Comparison of ENCODE assay signal across 29 cellular contexts in the genomic region with DNA sequence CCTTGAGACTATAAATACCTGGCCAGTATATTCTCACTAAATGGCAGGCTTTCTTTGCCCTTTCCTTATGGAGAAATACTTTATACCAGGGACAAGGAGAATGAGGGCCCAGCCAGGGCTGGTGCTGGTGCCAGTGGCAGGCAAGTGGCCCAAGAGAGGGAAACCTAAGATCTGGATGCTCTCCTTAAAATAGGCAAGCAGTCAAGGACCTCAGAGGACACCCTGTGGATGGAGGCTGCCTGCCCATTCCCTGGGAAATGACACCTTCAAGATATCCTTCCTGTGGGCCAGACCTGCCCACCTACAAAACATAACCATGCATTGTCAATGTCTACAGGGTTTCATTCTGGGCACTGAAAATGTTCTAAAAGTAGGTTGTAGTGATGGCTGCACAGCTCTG.
"Had no signal": no experiment of that assay in that cellular context is flagged by ENCODE, and none has a peak within 500 bp of the region (broad histone marks: within the 10 kb centered on the region; RNA-seq: fewer than 3 reads in every experiment).

No MANE protein-coding gene starts in this region.

- H3K9me3 ChIP-seq: neutrophil, pancreas, prostate gland, right lobe of liver, sigmoid colon, stomach, thoracic aorta, tibial artery, transverse colon, upper lobe of right lung, uterus had no signal

- H3K27ac ChIP-seq: neutrophil, pancreas, prostate gland, right lobe of liver, sigmoid colon, skin epidermis, spleen, stomach, thoracic aorta, tibial artery, transverse colon, upper lobe of right lung, uterus had no signal

- H3K4me1 ChIP-seq: pancreas, prostate gland, right lobe of liver, sigmoid colon, spleen, stomach, tibial artery, transverse colon, upper lobe of right lung, uterus had no signal

- ATAC-seq: naive thymus-derived CD8-positive, alpha-beta T cell; natural killer cell treated with Interleukin-12 subunit alpha and Interleukin-12 subunit beta and Interleukin-15 and Interleukin-18, amount 100 ng/mL, for 72 hours; pancreas; right cardiac atrium; right lobe of liver; stimulated activated effector memory CD8-positive, alpha-beta T cell treated with anti-CD3 and anti-CD28 coated beads, Interleukin-12 subunit alpha, Interleukin-12 subunit beta, amount 100 ng/mL, for 72 hours; stimulated activated naive B cell treated with anti-CD40 and anti-IgM and Interleukin-4, amounts not matched to agents 10 μg/mL and 1 μg/mL and 100 μg/mL, for 72 hours; upper lobe of right lung had no signal

- H3K4me3 ChIP-seq: pancreas, prostate gland, right lobe of liver, sigmoid colon, skin epidermis, smooth muscle cell, spleen, stomach, thoracic aorta, tibial artery, transverse colon, upper lobe of right lung, uterus had no signal

- H3K9me3 Mint-ChIP-seq: naive B cell; natural killer cell treated with Interleukin-12 subunit alpha and Interleukin-12 subunit beta and Interleukin-15 and Interleukin-18, amount 100 ng/mL, for 72 hours; nephron progenitor cell; neural crest cell; stimulated activated effector memory CD8-positive, alpha-beta T cell treated with anti-CD3 and anti-CD28 coated beads, Interleukin-12 subunit alpha, Interleukin-12 subunit beta, amount 100 ng/mL, for 72 hours; stimulated activated naive B cell treated with anti-CD40 and anti-IgM and Interleukin-4, amounts not matched to agents 10 μg/mL and 1 μg/mL and 100 μg/mL, for 72 hours; stimulated activated naive CD8-positive, alpha-beta T cell treated with anti-CD3 and anti-CD28 coated beads, Interleukin-15, Interleukin-2, amounts not matched to agents 100 ng/mL and 50 ng/mL, for 24 hours; type B pancreatic cell had no signal

- H3K4me1 Mint-ChIP-seq: nephron progenitor cell; neural crest cell; stimulated activated effector memory CD8-positive, alpha-beta T cell treated with anti-CD3 and anti-CD28 coated beads, Interleukin-12 subunit alpha, Interleukin-12 subunit beta, amount 100 ng/mL, for 72 hours had no signal

- DNase-seq: naive B cell; naive thymus-derived CD8-positive, alpha-beta T cell; nephron progenitor cell; nucleus accumbens; pancreas; right cardiac atrium; right lobe of liver; sigmoid colon; spleen; stimulated activated CD4-positive, alpha-beta T cell treated with anti-CD3 and anti-CD28 coated beads, Interleukin-12 subunit alpha, Interleukin-12 subunit beta, amount 100 ng/mL, for 4 hours; stimulated activated CD4-positive, alpha-beta T cell treated with anti-CD3 and anti-CD28 coated beads, Interleukin-1b, Interleukin-23, amount 100 ng/mL, for 48 hours; stimulated activated CD4-positive, alpha-beta T cell treated with anti-CD3 and anti-CD28 coated beads, Interleukin-4, amount 100 ng/mL, for 24 hours; stimulated activated naive B cell treated with anti-CD40 and anti-IgM and Interleukin-4, amounts not matched to agents 10 μg/mL and 1 μg/mL and 100 μg/mL, for 72 hours; stimulated activated naive CD4-positive, alpha-beta T cell treated with Interleukin-2 at 50 U/mL for 16 hours; stomach; tibial artery; transverse colon; upper lobe of right lung; uterus had no signal

- H3K27ac Mint-ChIP-seq: naive B cell; naive thymus-derived CD8-positive, alpha-beta T cell; natural killer cell treated with Interleukin-12 subunit alpha and Interleukin-12 subunit beta and Interleukin-15 and Interleukin-18, amount 100 ng/mL, for 72 hours; nephron progenitor cell; stimulated activated naive B cell treated with anti-CD40 and anti-IgM and Interleukin-4, amounts not matched to agents 10 μg/mL and 1 μg/mL and 100 μg/mL, for 72 hours; stimulated activated naive CD8-positive, alpha-beta T cell treated with anti-CD3 and anti-CD28 coated beads, Interleukin-15, Interleukin-2, amounts not matched to agents 100 ng/mL and 50 ng/mL, for 24 hours; type B pancreatic cell had no signal

- H3K36me3 ChIP-seq: prostate gland, uterus had no signal

- H3K27me3 ChIP-seq: neutrophil, pancreas, right lobe of liver, sigmoid colon, spleen, stomach, tibial artery, transverse colon, upper lobe of right lung, uterus had no signal

- H3K4me3 Mint-ChIP-seq: naive B cell; naive thymus-derived CD8-positive, alpha-beta T cell; natural killer cell treated with Interleukin-12 subunit alpha and Interleukin-12 subunit beta and Interleukin-15 and Interleukin-18, amount 100 ng/mL, for 72 hours; nephron progenitor cell; neural crest cell; stimulated activated effector memory CD8-positive, alpha-beta T cell treated with anti-CD3 and anti-CD28 coated beads, Interleukin-12 subunit alpha, Interleukin-12 subunit beta, amount 100 ng/mL, for 72 hours; stimulated activated naive B cell treated with anti-CD40 and anti-IgM and Interleukin-4, amounts not matched to agents 10 μg/mL and 1 μg/mL and 100 μg/mL, for 72 hours; stimulated activated naive CD8-positive, alpha-beta T cell treated with anti-CD3 and anti-CD28 coated beads, Interleukin-15, Interleukin-2, amounts not matched to agents 100 ng/mL and 50 ng/mL, for 24 hours; type B pancreatic cell had no signal

- H3K27me3 Mint-ChIP-seq: naive B cell; naive thymus-derived CD8-positive, alpha-beta T cell; natural killer cell treated with Interleukin-12 subunit alpha and Interleukin-12 subunit beta and Interleukin-15 and Interleukin-18, amount 100 ng/mL, for 72 hours; stimulated activated naive B cell treated with anti-CD40 and anti-IgM and Interleukin-4, amounts not matched to agents 10 μg/mL and 1 μg/mL and 100 μg/mL, for 72 hours; stimulated activated naive CD8-positive, alpha-beta T cell treated with anti-CD3 and anti-CD28 coated beads, Interleukin-15, Interleukin-2, amounts not matched to agents 100 ng/mL and 50 ng/mL, for 24 hours; type B pancreatic cell had no signal
